Comparison of ENCODE assay signal across 7 cellular contexts in the genomic region with DNA sequence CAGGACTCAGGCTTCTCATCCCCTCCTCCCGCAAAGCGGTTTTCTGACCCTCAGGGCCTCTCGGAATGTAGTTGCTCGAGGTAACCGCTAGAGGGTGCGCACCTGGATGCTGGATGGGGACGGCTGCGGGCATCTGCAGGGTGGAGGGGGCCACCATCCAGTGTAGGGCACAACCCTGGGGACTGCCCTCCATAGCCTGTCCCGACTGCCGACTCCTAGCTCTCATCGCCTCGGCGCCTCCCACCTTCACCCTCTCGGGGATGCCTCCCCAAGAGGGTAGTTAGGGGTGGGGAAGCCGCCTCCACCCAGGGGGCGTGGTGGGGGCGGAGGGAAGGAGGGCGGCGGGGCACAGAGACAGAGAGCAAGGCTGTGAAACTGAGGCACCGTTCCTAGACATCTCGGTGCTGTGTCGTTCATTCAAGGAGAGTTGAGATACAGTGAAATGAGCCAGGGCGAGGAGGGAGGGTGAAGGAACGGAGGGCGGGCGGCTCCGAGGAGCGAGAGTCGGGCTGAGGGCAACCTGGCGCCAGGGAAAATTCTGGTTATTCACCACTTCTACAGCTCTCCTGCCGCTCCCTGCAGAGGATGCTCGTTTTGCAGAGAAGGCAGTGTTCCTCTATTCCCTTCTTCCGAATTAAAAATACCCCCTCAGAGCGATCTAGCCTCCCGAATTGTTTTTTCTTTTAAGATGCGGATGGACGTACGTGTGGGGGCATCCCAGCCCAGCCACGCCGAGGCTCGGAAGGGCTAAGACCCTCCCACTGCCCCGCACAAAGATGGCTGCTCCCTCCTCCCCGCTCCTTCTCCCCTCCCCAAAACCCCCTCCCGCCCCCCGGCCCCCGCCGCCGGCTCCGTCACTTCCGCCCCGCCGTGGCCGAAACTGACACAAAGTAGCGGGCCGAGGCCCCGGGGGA. TPM values are rescaled to one million over a fixed set of nuclear protein-coding genes. Genes with fewer than 3 reads are reported as not detected.
DNase-seq lines count a peak whose midpoint lies in the region; FAIRE-seq and TF ChIP-seq lines count a peak whose summit lies in the region.

A gene with protein sequence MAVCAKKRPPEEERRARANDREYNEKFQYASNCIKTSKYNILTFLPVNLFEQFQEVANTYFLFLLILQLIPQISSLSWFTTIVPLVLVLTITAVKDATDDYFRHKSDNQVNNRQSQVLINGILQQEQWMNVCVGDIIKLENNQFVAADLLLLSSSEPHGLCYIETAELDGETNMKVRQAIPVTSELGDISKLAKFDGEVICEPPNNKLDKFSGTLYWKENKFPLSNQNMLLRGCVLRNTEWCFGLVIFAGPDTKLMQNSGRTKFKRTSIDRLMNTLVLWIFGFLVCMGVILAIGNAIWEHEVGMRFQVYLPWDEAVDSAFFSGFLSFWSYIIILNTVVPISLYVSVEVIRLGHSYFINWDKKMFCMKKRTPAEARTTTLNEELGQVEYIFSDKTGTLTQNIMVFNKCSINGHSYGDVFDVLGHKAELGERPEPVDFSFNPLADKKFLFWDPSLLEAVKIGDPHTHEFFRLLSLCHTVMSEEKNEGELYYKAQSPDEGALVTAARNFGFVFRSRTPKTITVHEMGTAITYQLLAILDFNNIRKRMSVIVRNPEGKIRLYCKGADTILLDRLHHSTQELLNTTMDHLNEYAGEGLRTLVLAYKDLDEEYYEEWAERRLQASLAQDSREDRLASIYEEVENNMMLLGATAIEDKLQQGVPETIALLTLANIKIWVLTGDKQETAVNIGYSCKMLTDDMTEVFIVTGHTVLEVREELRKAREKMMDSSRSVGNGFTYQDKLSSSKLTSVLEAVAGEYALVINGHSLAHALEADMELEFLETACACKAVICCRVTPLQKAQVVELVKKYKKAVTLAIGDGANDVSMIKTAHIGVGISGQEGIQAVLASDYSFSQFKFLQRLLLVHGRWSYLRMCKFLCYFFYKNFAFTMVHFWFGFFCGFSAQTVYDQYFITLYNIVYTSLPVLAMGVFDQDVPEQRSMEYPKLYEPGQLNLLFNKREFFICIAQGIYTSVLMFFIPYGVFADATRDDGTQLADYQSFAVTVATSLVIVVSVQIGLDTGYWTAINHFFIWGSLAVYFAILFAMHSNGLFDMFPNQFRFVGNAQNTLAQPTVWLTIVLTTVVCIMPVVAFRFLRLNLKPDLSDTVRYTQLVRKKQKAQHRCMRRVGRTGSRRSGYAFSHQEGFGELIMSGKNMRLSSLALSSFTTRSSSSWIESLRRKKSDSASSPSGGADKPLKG (plus strand): TSS at position 857 of the 914 bp plus-strand sequence. CDS start 2,617 bp downstream, outside the sequence.

- intact Hi-C loops in OCI-LY7 (cut with micrococcal nuclease; ENCODE audit: unreplicated experiment) = loop anchor here (10.0 kb wide), 1 partner anchor 220 kb away; no protein-coding TSS in a partner anchor

- TF ChIP-seq CTCF in OCI-LY7 (conservative IDR thresholded peaks at IDR 0.05; ENCODE audit: low read length) (peak; percentile 95), epithelial cell of proximal tubule (conservative IDR thresholded peaks at IDR 0.05; ENCODE audit: low read depth, low read length) (peak; percentile 94)

- peaks cover 6 to 16% of the 10 kb centered on the region in 2 donors for H3K27me3 ChIP-seq in mucosa of rectum (ENCODE audit: control insufficient read depth in 2 of 2, insufficient read depth in 2 of 2, low read length in 2 of 2)

- no peaks in the 10 kb centered on the region for H3K9me3 ChIP-seq in OCI-LY7 (ENCODE audit: low read length)
- H3K9me3 ChIP-seq in mucosa of rectum (ENCODE audit: control insufficient read depth in 2 of 2, low read length in 2 of 2) = no peaks in the 10 kb centered on the region

- POLR2A ChIA-PET in OCI-LY7 (lab: Charles Lee) = no interaction called here

- H3K36me3 ChIP-seq in OCI-LY7 (ENCODE audit: insufficient read depth, low read length) (no peaks in the 10 kb centered on the region), mucosa of rectum (ENCODE audit: control insufficient read depth in 2 of 2, insufficient read depth in 2 of 2, low read length in 2 of 2) (no peaks in the 10 kb centered on the region)

- H3K27ac ChIP-seq in OCI-LY7 (ENCODE audit: low read depth, low read length, poor library complexity, severe bottlenecking) (peak within 1 kb of the TSS; percentile 19), mucosa of rectum (ENCODE audit: low read depth in 2 of 2, low read length in 2 of 2) (peak within 1 kb of the TSS; percentile 70 to 81)

- H3K4me1 ChIP-seq in OCI-LY7 (ENCODE audit: insufficient read depth, low read length, poor library complexity, severe bottlenecking) (peaks cover 22% of the 10 kb centered on the region), mucosa of rectum (ENCODE audit: control insufficient read depth in 2 of 2, insufficient read depth in 2 of 2, low read length in 2 of 2) (peaks cover 14 to 27% of the 10 kb centered on the region in 2 donors)

- peak within 1 kb of the TSS; percentile 83 for H3K4me3 ChIP-seq in OCI-LY7 (ENCODE audit: low read depth, low read length, poor library complexity, severe bottlenecking)
- H3K4me3 ChIP-seq in epithelial cell of proximal tubule (ENCODE audit: low read depth, low read length) = peak within 1 kb of the TSS; percentile 64
- peak within 1 kb of the TSS; percentile 66 to 81 for H3K4me3 ChIP-seq in mucosa of rectum (ENCODE audit: low read length in 2 of 2)

- no TSS peak for BruUV-seq in OCI-LY7 (replicated peaks; lab: Mats Ljungman, UMichigan)

- H3K9me2 ChIP-seq in OCI-LY7 (ENCODE audit: insufficient read depth, low read length) = no peaks in the 10 kb centered on the region

- peak within 1 kb of the TSS; percentile 60 to 62 for H3K9ac ChIP-seq in mucosa of rectum (ENCODE audit: low read depth in 1 of 2, low read length in 2 of 2)

- H2AFZ ChIP-seq in OCI-LY7 (ENCODE audit: low read length) = peak within 1 kb of the TSS; percentile 98

- peak within 1 kb of the TSS; percentile 99 for H3K4me2 ChIP-seq in OCI-LY7 (ENCODE audit: low read length)

- CTCF ChIA-PET in OCI-LY7 (lab: Charles Lee; ENCODE audit: unreplicated experiment) = no interaction called here

- DNase-seq in GM18507 (ENCODE audit: extremely low spot score, insufficient read length, low read depth) = peak; percentile 73
- DNase-seq in HuH-7 (ENCODE audit: low spot score) = peak; percentile 94
- peak; percentile 87 for DNase-seq in OCI-LY7 (ENCODE audit: low spot score)
- peak; percentile 77 for DNase-seq in activated T-cell treated with anti-CD3 and anti-CD28 coated beads for 48 hours (ENCODE audit: low read depth)
- DNase-seq in epithelial cell of proximal tubule (ENCODE audit: low read depth) = no peak
- peak; percentile 51 to 61 for DNase-seq in stimulated activated CD8-positive, alpha-beta memory T cell treated with anti-CD3 and anti-CD28 coated beads, Interleukin-4, amount 100 ng/mL, for 4 hours (ENCODE audit: low read depth in 2 of 2, low spot score in 1 of 2)

- H4K20me1 ChIP-seq in OCI-LY7 (ENCODE audit: insufficient read depth, low read length) = no peaks in the 10 kb centered on the region

- FAIRE-seq in GM18507 (lab: Jason Lieb, UNC) = peak; percentile 68

- H3K79me2 ChIP-seq in OCI-LY7 (ENCODE audit: insufficient read depth, low read depth, low read length) = no peaks in the 10 kb centered on the region

RNA-seq across cellular contexts. Expression of the gene that starts here (rescaled TPM):
- 20.3 and 28.8 TPM in 2 replicates for total RNA-seq in OCI-LY7 (2014; rRNA removed; shearing (Covaris generic))
- total RNA-seq in OCI-LY7 (2022) (10.2 and 11.5 TPM in 2 replicates), epithelial cell of proximal tubule (26.6 and 30.6 TPM in 2 replicates)
